In the genomic region with DNA sequence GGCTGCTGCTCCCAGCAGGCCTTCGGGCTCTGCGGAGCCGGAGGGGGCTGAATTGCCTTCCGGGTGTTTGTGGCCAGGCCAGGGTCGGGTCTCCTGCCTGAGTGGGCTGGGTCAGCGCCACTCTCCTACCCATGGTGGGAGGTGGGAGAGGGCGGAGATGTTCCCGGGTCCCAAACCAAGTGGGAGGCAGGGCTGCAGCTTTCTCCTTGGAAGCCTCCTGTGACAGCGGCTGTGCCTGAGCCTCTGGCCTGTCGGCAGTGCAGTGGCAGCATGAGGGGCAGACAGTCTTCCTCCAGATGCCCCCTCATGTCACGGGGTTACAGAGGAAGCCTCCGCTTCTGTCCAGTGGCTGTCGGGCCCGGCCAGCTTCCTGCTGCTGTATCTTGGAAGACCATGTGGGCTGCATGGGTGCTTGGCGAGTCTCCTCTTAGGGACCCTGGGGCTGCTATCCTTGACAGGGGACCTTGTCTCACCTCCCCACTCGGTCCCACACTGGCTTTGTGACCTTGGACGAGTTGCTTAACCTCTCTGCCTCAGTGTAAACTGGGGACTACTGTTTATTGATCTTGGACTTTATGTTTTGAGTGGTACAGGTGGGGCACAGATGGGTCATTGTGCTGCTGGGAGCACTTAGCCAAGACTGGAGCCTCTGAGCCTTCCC, we compare ENCODE assay signal across 1 cellular context.
TF ChIP-seq lines count a peak whose summit lies in the region.

No MANE protein-coding gene starts in this region.

TF ChIP-seq in IMR-90, 13 proteins besides CTCF, POLR2A, EP300 and RAD21 (continued from another document):
- TF ChIP-seq, protein P1, sequence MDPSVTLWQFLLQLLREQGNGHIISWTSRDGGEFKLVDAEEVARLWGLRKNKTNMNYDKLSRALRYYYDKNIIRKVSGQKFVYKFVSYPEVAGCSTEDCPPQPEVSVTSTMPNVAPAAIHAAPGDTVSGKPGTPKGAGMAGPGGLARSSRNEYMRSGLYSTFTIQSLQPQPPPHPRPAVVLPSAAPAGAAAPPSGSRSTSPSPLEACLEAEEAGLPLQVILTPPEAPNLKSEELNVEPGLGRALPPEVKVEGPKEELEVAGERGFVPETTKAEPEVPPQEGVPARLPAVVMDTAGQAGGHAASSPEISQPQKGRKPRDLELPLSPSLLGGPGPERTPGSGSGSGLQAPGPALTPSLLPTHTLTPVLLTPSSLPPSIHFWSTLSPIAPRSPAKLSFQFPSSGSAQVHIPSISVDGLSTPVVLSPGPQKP (IDR thresholded peaks at IDR 0.05; ENCODE audit: borderline replicate concordance, low read depth, low read length): no peak
- TF ChIP-seq RFX5 (IDR thresholded peaks at IDR 0.05; ENCODE audit: low read depth, low read length) (no peak), MXI1 (IDR thresholded peaks at IDR 0.05; ENCODE audit: borderline replicate concordance, low read depth, low read length) (no peak), SMC3 (IDR thresholded peaks at IDR 0.05; ENCODE audit: low read depth, low read length) (no peak), MAZ (IDR thresholded peaks at IDR 0.05; ENCODE audit: borderline replicate concordance, low read depth, low read length) (no peak), RCOR1 (IDR thresholded peaks at IDR 0.05; ENCODE audit: insufficient replicate concordance, low read length) (no peak), NFE2L2 (IDR thresholded peaks at IDR 0.05; ENCODE audit: low read depth, low read length) (no peak), MAFK (IDR thresholded peaks at IDR 0.05; ENCODE audit: low read depth, low read length) (no peak)
- TF ChIP-seq, protein P2, sequence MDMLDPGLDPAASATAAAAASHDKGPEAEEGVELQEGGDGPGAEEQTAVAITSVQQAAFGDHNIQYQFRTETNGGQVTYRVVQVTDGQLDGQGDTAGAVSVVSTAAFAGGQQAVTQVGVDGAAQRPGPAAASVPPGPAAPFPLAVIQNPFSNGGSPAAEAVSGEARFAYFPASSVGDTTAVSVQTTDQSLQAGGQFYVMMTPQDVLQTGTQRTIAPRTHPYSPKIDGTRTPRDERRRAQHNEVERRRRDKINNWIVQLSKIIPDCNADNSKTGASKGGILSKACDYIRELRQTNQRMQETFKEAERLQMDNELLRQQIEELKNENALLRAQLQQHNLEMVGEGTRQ (IDR thresholded peaks at IDR 0.05; ENCODE audit: low read depth, low read length): no peak
